In the genomic region with DNA sequence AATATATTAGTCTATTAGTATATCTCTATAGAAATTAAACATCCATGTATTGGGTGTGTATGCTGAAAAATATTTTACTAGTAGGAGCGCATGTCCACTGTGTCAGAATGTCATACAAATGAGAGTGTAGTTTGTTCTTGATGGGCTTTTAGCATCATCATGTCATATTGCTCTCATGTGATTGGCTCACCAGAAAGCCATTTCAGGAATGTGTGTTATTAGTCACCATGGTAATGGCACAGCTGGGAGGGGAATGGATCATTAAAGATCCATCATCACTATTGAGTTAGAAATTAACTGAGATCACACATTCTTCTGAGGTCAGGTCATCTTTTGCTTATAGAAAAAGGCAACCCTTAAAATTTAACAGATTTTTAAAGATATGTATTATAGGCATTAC, we compare ENCODE assay signal across 14 cellular contexts.
DNase-seq lines count a peak whose midpoint lies in the region; ATAC-seq and TF ChIP-seq lines count a peak whose summit lies in the region.
"Had no signal": no experiment of that assay in that cellular context is flagged by ENCODE, and none has a peak within 500 bp of the region (broad histone marks: within the 10 kb centered on the region; RNA-seq: fewer than 3 reads in every experiment).

No MANE protein-coding gene starts in this region.

- TF ChIP-seq CTCF in choroid plexus epithelial cell (conservative IDR thresholded peaks at IDR 0.05; ENCODE audit: low read depth, low read length), result no peak

- no peak for ATAC-seq in GM21576 (IDR thresholded peaks at IDR 0.05; ENCODE audit: unreplicated experiment)
- ATAC-seq in HG02870 (IDR thresholded peaks at IDR 0.05; ENCODE audit: unreplicated experiment), result no peak
- ATAC-seq: K562 had no signal

- H3K4me3 ChIP-seq in choroid plexus epithelial cell (ENCODE audit: low read depth, low read length), result no peak overlapping the region
- H3K4me3 ChIP-seq: K562, neural progenitor cell had no signal

- DNase-seq in Daoy (ENCODE audit: low read depth) (peak; percentile 55), M059J (ENCODE audit: low read depth) (peak; percentile 46), choroid plexus epithelial cell (ENCODE audit: low read depth) (peak; percentile 39), myocyte (ENCODE audit: low read depth) (peak; percentile 25), medulla oblongata (ENCODE audit: extremely low spot score) (no peak)
- DNase-seq in activated effector memory CD4-positive, alpha-beta T cell treated with Interleukin-2 at 50 U/mL for 16 hours, result no peak
- DNase-seq: activated CD4-positive, alpha-beta memory T cell treated with anti-CD3 and anti-CD28 coated beads, Interleukin-2, amount 10 ng/mL, durations not matched to agents 7 days and 5 days; CD4-positive, alpha-beta memory T cell; NCI-H510A; Right ventricle myocardium superior had no signal

Comparison
In these comparisons a context has a peak if more than half of its experiments do, and no peak if none do; other contexts are left out.
1. DNase-seq: peak in Daoy (single experiment), M059J (single experiment), choroid plexus epithelial cell (single experiment) and myocyte (single experiment); none in medulla oblongata (single experiment) and activated effector memory CD4-positive, alpha-beta T cell treated with Interleukin-2 at 50 U/mL for 16 hours (single experiment).